ENCODE assay signal across 1 cellular context in the genomic region with DNA sequence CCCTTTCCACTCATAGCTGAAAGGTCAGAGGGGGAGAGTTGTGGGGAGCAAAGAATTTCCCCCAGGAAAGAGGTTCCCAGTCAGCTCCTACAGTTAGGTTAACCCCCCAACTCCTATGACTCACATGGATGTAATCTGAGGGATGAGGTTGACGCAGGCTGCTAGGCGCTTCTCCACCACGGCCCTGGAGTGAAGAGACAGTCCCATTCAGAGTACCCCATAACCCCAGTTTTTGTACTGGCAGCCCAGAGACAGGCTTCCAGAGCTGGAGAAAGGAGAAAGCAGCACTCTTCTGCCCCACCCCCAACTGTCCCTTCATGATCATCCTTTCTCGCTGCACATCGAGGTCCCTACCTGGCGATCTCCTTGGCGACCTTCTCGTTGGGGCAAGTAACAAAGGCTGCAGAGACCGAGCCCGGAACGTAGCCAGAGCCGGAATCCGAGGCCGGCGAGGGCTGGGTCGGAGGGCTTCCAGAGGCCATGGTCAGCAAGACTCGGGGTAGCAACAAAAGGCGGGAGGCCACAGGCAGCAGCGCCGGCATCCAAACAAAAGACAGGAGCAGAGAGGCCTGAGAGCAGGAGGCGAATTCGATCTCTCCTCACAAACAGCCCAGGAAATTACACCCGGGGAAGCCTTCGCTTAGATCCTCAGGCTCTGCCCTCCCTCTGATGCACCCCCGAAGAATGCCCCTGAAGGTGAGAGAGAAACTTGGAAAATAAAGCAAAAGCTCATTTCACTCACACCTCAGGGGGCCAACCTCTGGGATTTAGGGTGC.
TF ChIP-seq lines count a peak whose summit lies in the region.

No MANE protein-coding gene starts in this region.

TF ChIP-seq in IMR-90, 13 proteins besides CTCF, POLR2A, EP300 and RAD21:
- no peak for TF ChIP-seq BHLHE40 (IDR thresholded peaks at IDR 0.05; ENCODE audit: low read depth, low read length)
- TF ChIP-seq MAZ (IDR thresholded peaks at IDR 0.05; ENCODE audit: borderline replicate concordance, low read depth, low read length) = peak; percentile 64; the same call in 1 of the 2 replicates
- TF ChIP-seq RFX5 (IDR thresholded peaks at IDR 0.05; ENCODE audit: low read depth, low read length) = no peak
- TF ChIP-seq ELK1 (IDR thresholded peaks at IDR 0.05; ENCODE audit: borderline replicate concordance, low read depth, low read length) = no peak
- peak; percentile 91 for TF ChIP-seq FOS (IDR thresholded peaks at IDR 0.05; ENCODE audit: low read depth, low read length)
TF ChIP-seq in IMR-90: peak in this region for 2.
